Comparison of ENCODE assay signal across 8 cellular contexts in genomic region chr14:96796851-96797187, GRCh38. TPM values are rescaled to one million over a fixed set of nuclear protein-coding genes. Genes with fewer than 3 reads are reported as not detected.
DNase-seq lines count a peak whose midpoint lies in the region; ATAC-seq, FAIRE-seq and TF ChIP-seq lines count a peak whose summit lies in the region.

No MANE protein-coding gene starts in this region.

- no peak for TF ChIP-seq EP300 in HepG2 (IDR thresholded peaks at IDR 0.05; ENCODE audit: low read depth in 2 of 2, low read length in 2 of 2)
- TF ChIP-seq EP300 in HepG2 (CRISPR knock-in tag; IDR thresholded peaks at IDR 0.05; ENCODE audit: borderline replicate concordance): no peak
- no peak for TF ChIP-seq EP300 in upper lobe of left lung (IDR thresholded peaks at IDR 0.05)

- in situ Hi-C loops in HepG2 (cut with HindIII; ENCODE audit: extremely low pct_ligation_motif_present, low pct_unique_long_range_greater_than_20kb): no loop called here

- H3K27ac ChIP-seq in HepG2 (ENCODE audit: extremely low read length, insufficient read depth, low read length) (no peak overlapping the region), right lobe of liver (no peak overlapping the region), RWPE2 (ENCODE audit: poor library complexity, severe bottlenecking) (no peak overlapping the region), upper lobe of left lung (no peak overlapping the region)

- H3K4me2 ChIP-seq in HepG2 (ENCODE audit: low read depth, low read length): peak overlapping the region; percentile 88

- peaks cover 40% of the 10 kb centered on the region for H3K79me2 ChIP-seq in HepG2 (ENCODE audit: insufficient read depth, low read length)

- H4K20me1 ChIP-seq in HepG2 (ENCODE audit: insufficient read depth, low read length): no peaks in the 10 kb centered on the region

- no peak overlapping the region for H3K9ac ChIP-seq in HepG2 (ENCODE audit: insufficient read depth, low read depth, low read length)

- ATAC-seq in HepG2 (no peak), right lobe of liver (no peak), RWPE2 (ENCODE audit: low read depth) (no peak), upper lobe of left lung (ENCODE audit: low FRiP score in 2 of 2) (no peak), GM21717 (IDR thresholded peaks at IDR 0.05; ENCODE audit: unreplicated experiment) (no peak)

- intact Hi-C loops in HepG2 (cut with micrococcal nuclease; ENCODE audit: unreplicated experiment) (loop anchor here (1.0 kb wide), 1 partner anchor 56 kb away; no protein-coding TSS in a partner anchor), right lobe of liver (cut with DNase I) (no loop called here)

- DNase-seq in HepG2 (ENCODE audit: low spot score): no peak
- DNase-seq in right lobe of liver: no peak
- DNase-seq in RWPE2 (ENCODE audit: low spot score): no peak
- no peak for DNase-seq in fibroblast of villous mesenchyme (ENCODE audit: low read depth)
- DNase-seq in upper lobe of left lung: no peak
- no peak for DNase-seq in NCI-H1436 (lab: John Stamatoyannopoulos, UW)
- no peak for DNase-seq in NCI-H1417 treated with DMSO at 0.1 percent for 48 hours (lab: John Stamatoyannopoulos, UW)

- peak overlapping the region; percentile 34 to 84 (median 57); a peak in 5 of 6 replicates for H3K4me3 ChIP-seq in HepG2 (replicated peaks in 1 of 3; ENCODE audit: insufficient read depth in 1 of 3, low read depth in 2 of 3, low read length in 3 of 3)
- H3K4me3 ChIP-seq in right lobe of liver: no peak overlapping the region
- peak overlapping the region; percentile 92 for H3K4me3 ChIP-seq in RWPE2 (ENCODE audit: severe bottlenecking)
- H3K4me3 ChIP-seq in fibroblast of villous mesenchyme (ENCODE audit: low read depth, low read length): peak overlapping the region; percentile 39
- H3K4me3 ChIP-seq in upper lobe of left lung: peak overlapping the region in 3 of 4 donors; percentile 66 to 94 (median 78)

- TF ChIP-seq CTCF in HepG2 (CRISPR knock-in tag; IDR thresholded peaks at IDR 0.05) (no peak), right lobe of liver (IDR thresholded peaks at IDR 0.05) (no peak), RWPE2 (IDR thresholded peaks at IDR 0.05; ENCODE audit: poor library complexity, severe bottlenecking) (no peak), fibroblast of villous mesenchyme (IDR thresholded peaks at IDR 0.05; ENCODE audit: insufficient read depth, low read depth, low read length) (no peak), upper lobe of left lung (IDR thresholded peaks at IDR 0.05) (no peak)

- CTCF ChIA-PET in HepG2 (lab: Yijun Ruan, JAX; ENCODE audit: low intra/inter-chr PET ratio, low total read pairs): no interaction called here

- H3K36me3 ChIP-seq in HepG2 (replicated peaks in 1 of 2; ENCODE audit: control insufficient read depth in 1 of 2, insufficient read depth in 2 of 2, low read length in 2 of 2) (no peaks in the 10 kb centered on the region), right lobe of liver (no peaks in the 10 kb centered on the region), RWPE2 (ENCODE audit: low read depth) (peaks cover 20% of the 10 kb centered on the region), upper lobe of left lung (no peaks in the 10 kb centered on the region)

- no peak for TF ChIP-seq RAD21 in HepG2 (CRISPR knock-in tag; IDR thresholded peaks at IDR 0.05)

- FAIRE-seq in HepG2 (lab: Jason Lieb, UNC): no peak

- H3K4me1 ChIP-seq in HepG2 (ENCODE audit: insufficient read depth, low read length) (peaks cover 34% of the 10 kb centered on the region), right lobe of liver (peaks cover 0 to 7% (median 0%) of the 10 kb centered on the region in 4 donors), RWPE2 (ENCODE audit: insufficient read depth, poor library complexity, severe bottlenecking) (peaks cover 11% of the 10 kb centered on the region), upper lobe of left lung (peaks cover 8 to 16% (median 10%) of the 10 kb centered on the region in 4 donors)

- H3K9me3 ChIP-seq in HepG2 (ENCODE audit: low read length) (no peaks in the 10 kb centered on the region), right lobe of liver (no peaks in the 10 kb centered on the region), RWPE2 (ENCODE audit: severe bottlenecking) (no peaks in the 10 kb centered on the region), upper lobe of left lung (no peaks in the 10 kb centered on the region)

- H3K27me3 ChIP-seq in HepG2 (ENCODE audit: control insufficient read depth in 1 of 2, insufficient read depth in 2 of 2, low read length in 2 of 2): no peaks in the 10 kb centered on the region; a peak in 1 of 5 replicates
- no peaks in the 10 kb centered on the region for H3K27me3 ChIP-seq in right lobe of liver
- no peaks in the 10 kb centered on the region for H3K27me3 ChIP-seq in RWPE2 (ENCODE audit: insufficient read depth, poor library complexity, severe bottlenecking)
- no peaks in the 10 kb centered on the region for H3K27me3 ChIP-seq in upper lobe of left lung

- peak overlapping the region; percentile 79 for H2AFZ ChIP-seq in HepG2 (ENCODE audit: low read length)

- 3% methylated on average over 4 of the region's 4 CpGs for WGBS in HepG2 (ENCODE audit: low lambda C conversion rate)
- WGBS in right lobe of liver (ENCODE audit: insufficient coverage, low coverage, low lambda C conversion rate, missing lambda C conversion rate): 16% methylated on average over 4 of the region's 4 CpGs
- 25 to 28% methylated on average over 4 of the region's 4 CpGs for WGBS in upper lobe of left lung, 2 donors

- POLR2A ChIA-PET in HepG2 (lab: Yijun Ruan, JAX): interaction anchor here (1.6 kb wide), 1 partner anchor 10 kb away, joined by 4 read pairs; no protein-coding TSS in a partner anchor

- BruUV-seq in HepG2 (replicated peaks; lab: Mats Ljungman, UMichigan): no TSS peak

- TF ChIP-seq POLR2A in HepG2 (IDR thresholded peaks at IDR 0.05; ENCODE audit: insufficient read depth in 1 of 2, low read depth in 2 of 2, low read length in 2 of 2) (no peak), right lobe of liver (IDR thresholded peaks at IDR 0.05) (no peak), upper lobe of left lung (IDR thresholded peaks at IDR 0.05) (no peak)

TF ChIP-seq in HepG2, 621 proteins besides CTCF, POLR2A, EP300 and RAD21:
- TF ChIP-seq TEAD2 (CRISPR knock-in tag; IDR thresholded peaks at IDR 0.05): no peak
- TF ChIP-seq ZNF510 (CRISPR knock-in tag; IDR thresholded peaks at IDR 0.05; ENCODE audit: low read depth): 0 out of 2 replicates have a peak, but pooled peaks have one; percentile 30
- no peak for TF ChIP-seq ZNF564 (CRISPR knock-in tag; IDR thresholded peaks at IDR 0.05)

RNA-seq across cellular contexts. Expression of gene VRK1, which starts 0.4 kb away (rescaled TPM):
- total RNA-seq in HepG2 (2016; rRNA removed; fragmentation: Illumina TruSeq; extraction: Trizol): 51.3 and 60.9 TPM in 2 replicates
- 159 and 190 TPM in 2 replicates for total RNA-seq in HepG2 (2016; cell fraction: cytosol; rRNA removed; fragmentation: Illumina TruSeq; extraction: Trizol; ENCODE audit: low read depth)
- total RNA-seq in HepG2 (2016; cell fraction: insoluble cytoplasmic fraction; rRNA removed; fragmentation: Illumina TruSeq; extraction: Trizol): 58.7 and 61.0 TPM in 2 replicates
- total RNA-seq in HepG2 (2016; cell fraction: membrane; rRNA removed; fragmentation: Illumina TruSeq; extraction: Trizol): 78.3 and 96.8 TPM in 2 replicates
- total RNA-seq in HepG2 (2016; cell fraction: nucleus; rRNA removed; fragmentation: Illumina TruSeq; extraction: Trizol): 51.3 and 54.6 TPM in 2 replicates
- 3.3 and 7.9 TPM in 2 replicates for polyA plus RNA-seq in HepG2 (2011; rRNA removed)
- polyA plus RNA-seq in HepG2 (2011; cell fraction: cytosol; rRNA removed): 3.5 and 3.7 TPM in 2 replicates
- 2.5 and 4.9 TPM in 2 replicates for polyA plus RNA-seq in HepG2 (2011; cell fraction: nucleus; rRNA removed)
- 6.0 and 14.0 TPM in 2 replicates for polyA plus RNA-seq in HepG2 (2012)
- polyA plus RNA-seq in HepG2 (2016; cell fraction: cytosol; fragmentation: Illumina TruSeq; extraction: Trizol; ENCODE audit: low read depth): 3.9 and 4.2 TPM in 2 replicates
- polyA plus RNA-seq in HepG2 (2016; cell fraction: insoluble cytoplasmic fraction; fragmentation: Illumina TruSeq; extraction: Trizol; ENCODE audit: low read depth): 50.3 and 57.0 TPM in 2 replicates
- polyA plus RNA-seq in HepG2 (2016; cell fraction: membrane; fragmentation: Illumina TruSeq; extraction: Trizol; ENCODE audit: low read depth): 4.0 and 6.2 TPM in 2 replicates
- 26.4 and 41.3 TPM in 2 replicates for polyA plus RNA-seq in HepG2 (2016; cell fraction: nucleus; fragmentation: Illumina TruSeq; extraction: Trizol; ENCODE audit: insufficient read depth, low read depth)
- 4.6 and 22.0 TPM in 2 replicates for polyA minus RNA-seq in HepG2 (2011; rRNA and poly(A)+ RNA removed; ENCODE audit: low replicate concordance)
- polyA minus RNA-seq in HepG2 (2011; cell fraction: cytosol; rRNA and poly(A)+ RNA removed): 11.9 and 12.9 TPM in 2 replicates
- 30.6 TPM in 2 replicates for polyA minus RNA-seq in HepG2 (2011; cell fraction: nucleus; rRNA and poly(A)+ RNA removed)
- 1 to 10 TPM; 1.8 to 6.9 (median 3.8) TPM for total RNA-seq in right lobe of liver
- 25.4 and 47.1 TPM in 2 replicates for total RNA-seq in fibroblast of villous mesenchyme
- 10 to 100 TPM in 3 of 6 donors, 1 to 10 TPM in 3; 6.7 to 19.9 (median 9.9) TPM for total RNA-seq in upper lobe of left lung

Comparison
In these comparisons a context has a peak if more than half of its experiments do, and no peak if none do; other contexts are left out.
1. H3K4me3 ChIP-seq: peak in HepG2 (3 of 3), RWPE2 (single experiment), fibroblast of villous mesenchyme (single experiment) and upper lobe of left lung (3 of 4); none in right lobe of liver (0 of 3).